ENCODE assay signal across 11 cellular contexts in the genomic region with DNA sequence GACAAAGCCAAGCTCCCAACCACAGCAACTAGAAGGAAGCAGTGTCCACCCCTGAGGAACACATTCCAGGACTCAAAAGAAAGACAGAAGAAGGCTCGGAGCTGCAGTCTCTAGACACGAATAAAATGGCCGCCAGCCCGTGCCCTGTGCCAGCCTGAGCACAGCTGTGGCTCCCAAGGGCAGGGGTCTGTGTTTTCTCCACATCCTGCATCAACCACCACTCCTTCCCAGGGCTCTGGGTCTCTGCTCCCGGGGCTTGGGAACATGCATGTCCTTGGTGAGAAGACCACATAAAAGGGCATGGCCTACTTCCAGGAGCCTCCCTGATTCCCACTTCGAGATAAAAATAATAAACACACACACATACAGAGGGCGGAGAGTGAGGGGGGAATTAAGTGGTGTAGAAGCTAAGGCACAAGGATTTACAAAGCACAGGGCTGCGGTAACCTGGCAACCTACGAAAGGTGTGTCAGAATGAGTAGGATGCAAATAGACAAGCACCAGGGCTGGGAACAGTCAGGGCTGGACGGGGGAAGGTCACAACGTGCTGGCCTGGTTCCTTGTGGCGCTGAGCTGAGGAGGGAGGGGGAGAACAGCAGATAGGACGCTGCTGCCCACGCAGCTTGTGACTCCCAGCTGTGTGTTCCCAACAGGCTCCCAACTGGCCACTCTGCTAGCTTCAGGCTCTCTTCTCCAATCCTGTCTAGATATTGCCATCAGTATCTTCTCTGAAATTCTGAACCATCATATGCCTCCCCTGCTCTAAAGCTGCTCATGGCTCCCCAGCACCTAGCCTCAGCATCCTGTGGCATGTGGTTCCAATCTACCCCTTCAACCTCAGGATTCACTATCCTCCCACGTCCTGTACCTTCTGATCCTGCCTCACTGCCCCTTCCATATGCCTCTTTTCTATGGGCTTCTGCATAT.
DNase-seq lines count a peak whose midpoint lies in the region; ATAC-seq and TF ChIP-seq lines count a peak whose summit lies in the region.
"Had no signal": no experiment of that assay in that cellular context is flagged by ENCODE, and none has a peak within 500 bp of the region (broad histone marks: within the 10 kb centered on the region; RNA-seq: fewer than 3 reads in every experiment).

No MANE protein-coding gene starts in this region.

- WGBS in smooth muscle cell (ENCODE audit: low lambda C conversion rate): 59% methylated on average over 15 of the region's 15 CpGs

- intact Hi-C loops in left colon (cut with DNase I, micrococcal nuclease): no loop called here

- H3K4me2 ChIP-seq in smooth muscle cell: no peak overlapping the region

- TF ChIP-seq CTCF in brain microvascular endothelial cell (IDR thresholded peaks at IDR 0.05; ENCODE audit: low read depth, low read length, missing control alignments) (no peak), smooth muscle cell (IDR thresholded peaks at IDR 0.05; ENCODE audit: borderline replicate concordance, insufficient read depth, poor library complexity, severe bottlenecking) (no peak)

- no peaks in the 10 kb centered on the region for H3K9me3 ChIP-seq in smooth muscle cell (replicated peaks; ENCODE audit: low read depth)

- H4K20me1 ChIP-seq in smooth muscle cell (ENCODE audit: low read depth): no peaks in the 10 kb centered on the region

- H3K4me3 ChIP-seq in brain microvascular endothelial cell (ENCODE audit: low read depth, low read length) (no peak overlapping the region), smooth muscle cell (no peak overlapping the region)

- H2AFZ ChIP-seq in smooth muscle cell (ENCODE audit: low read depth): no peak overlapping the region
- H2AFZ ChIP-seq: parathyroid adenoma had no signal

- H3K36me3 ChIP-seq in brain microvascular endothelial cell (replicated peaks) (no peaks in the 10 kb centered on the region), smooth muscle cell (ENCODE audit: low read depth) (no peaks in the 10 kb centered on the region)

- no peak overlapping the region for H3K9ac ChIP-seq in smooth muscle cell (ENCODE audit: low read depth)
- H3K9ac ChIP-seq: parathyroid adenoma had no signal

- H3K4me1 ChIP-seq in smooth muscle cell (ENCODE audit: low read depth): peaks cover 3% of the 10 kb centered on the region

- no peaks in the 10 kb centered on the region for H3K27me3 ChIP-seq in brain microvascular endothelial cell (replicated peaks)
- H3K27me3 ChIP-seq in smooth muscle cell (ENCODE audit: low read depth): no peaks in the 10 kb centered on the region

- DNase-seq in NCI-H526 treated with DMSO at 0.1 percent for 48 hours (lab: John Stamatoyannopoulos, UW) (peak; percentile 10), brain microvascular endothelial cell (peak; percentile 32), left colon (no peak), smooth muscle cell (lab: John Stamatoyannopoulos, UW; ENCODE audit: unreplicated experiment) (no peak), activated gamma-delta T cell treated with Interleukin-2 at 50 U/mL for 16 hours (no peak), D341Med (ENCODE audit: low spot score) (no peak), NCI-H510A (lab: John Stamatoyannopoulos, UW) (no peak), iPS-NIHi7 (ENCODE audit: extremely low spot score) (no peak)
- DNase-seq: activated CD4-positive, alpha-beta T cell treated with anti-CD3 and anti-CD28 coated beads for 48 hours; NCI-H774 had no signal

- in situ Hi-C loops in brain microvascular endothelial cell (cut with HindIII; ENCODE audit: low pct_ligation_motif_present, low sequenced_read_pairs): no loop called here

- no peaks in the 10 kb centered on the region for H3K79me2 ChIP-seq in smooth muscle cell (ENCODE audit: low read depth)

- H3K27ac ChIP-seq in brain microvascular endothelial cell (no peak overlapping the region), smooth muscle cell (ENCODE audit: low read depth) (peak overlapping the region; percentile 19)
- H3K27ac ChIP-seq: parathyroid adenoma had no signal

- ATAC-seq in left colon: peak; percentile 48

- no peaks in the 10 kb centered on the region for H3F3A ChIP-seq in smooth muscle cell (ENCODE audit: low read depth)

Comparison
In these comparisons a context has a peak if more than half of its experiments do, and no peak if none do; other contexts are left out.
1. DNase-seq: peak in NCI-H526 treated with DMSO at 0.1 percent for 48 hours (single experiment) and brain microvascular endothelial cell (single experiment); none in left colon (0 of 2), smooth muscle cell (single experiment), activated gamma-delta T cell treated with Interleukin-2 at 50 U/mL for 16 hours (single experiment), D341Med (single experiment), NCI-H510A (single experiment) and iPS-NIHi7 (single experiment).